1 cellular context compared by ENCODE assay signal in the genomic region with DNA sequence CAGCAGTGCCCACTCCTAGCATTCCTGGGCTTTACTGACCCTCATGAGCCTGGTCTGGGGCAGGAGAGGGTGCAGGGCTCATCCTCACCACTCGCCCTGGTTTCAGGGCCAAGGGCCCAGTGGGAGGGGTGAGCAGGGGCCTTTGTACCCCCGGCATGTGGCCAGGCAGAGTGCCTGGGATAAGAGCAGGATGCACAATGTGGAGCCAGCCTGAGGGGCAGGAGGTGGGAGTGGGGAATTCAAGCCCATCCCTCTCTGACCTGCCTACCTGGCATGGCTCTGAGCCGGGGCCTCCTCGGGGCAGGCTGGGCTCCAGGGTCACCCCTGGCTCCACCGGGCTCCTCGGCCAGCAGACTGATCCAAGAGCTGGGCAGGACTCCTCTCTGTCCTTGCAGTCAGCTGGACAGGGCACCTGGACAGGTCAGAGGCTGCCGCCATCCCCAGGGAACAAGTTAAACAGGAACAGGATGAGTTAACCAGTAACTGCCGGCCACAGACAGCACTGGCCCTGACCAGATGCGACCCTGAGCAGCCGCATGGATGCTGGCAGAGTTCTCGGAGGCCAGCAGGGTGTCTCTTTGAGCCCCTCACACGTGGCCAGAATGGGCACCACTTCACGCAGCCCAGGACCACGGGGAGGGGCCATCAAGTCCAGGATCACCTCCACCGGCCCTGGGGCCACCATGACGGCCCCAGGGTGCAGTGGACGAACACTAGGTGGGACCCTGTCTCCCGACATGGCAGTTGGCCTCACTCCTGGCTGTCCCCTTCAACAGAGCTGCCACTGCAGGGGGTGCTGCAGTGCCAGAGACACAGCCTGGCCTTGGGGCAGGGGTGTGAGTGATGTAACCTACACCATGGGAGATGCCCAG.
TF ChIP-seq lines count a peak whose summit lies in the region.

No MANE protein-coding gene starts in this region.

TF ChIP-seq in H1, 55 proteins besides CTCF, POLR2A, EP300 and RAD21:
- TF ChIP-seq CBX8 (IDR thresholded peaks at IDR 0.05; ENCODE audit: borderline replicate concordance, low read depth, low read length), result no peak
- TF ChIP-seq KDM4A (IDR thresholded peaks at IDR 0.05; ENCODE audit: low read depth, low read length, severe bottlenecking), result no peak
- TF ChIP-seq RFX5 (IDR thresholded peaks at IDR 0.05; ENCODE audit: borderline replicate concordance, low read depth, low read length), result no peak
- TF ChIP-seq NRF1 (IDR thresholded peaks at IDR 0.05; ENCODE audit: low read depth, low read length), result no peak
- TF ChIP-seq SUZ12 (IDR thresholded peaks at IDR 0.05; ENCODE audit: low read length), result no peak
- no peak for TF ChIP-seq RNF2 (IDR thresholded peaks at IDR 0.05; ENCODE audit: borderline replicate concordance, low read depth, low read length, missing control alignments, poor library complexity, severe bottlenecking)
- TF ChIP-seq CHD2 (IDR thresholded peaks at IDR 0.05; ENCODE audit: low read length), result no peak
- no peak for TF ChIP-seq POLR2AphosphoS5 (IDR thresholded peaks at IDR 0.05; ENCODE audit: low read depth, low read length)
- no peak for TF ChIP-seq KDM5A (IDR thresholded peaks at IDR 0.05; ENCODE audit: low read length)
- no peak for TF ChIP-seq TEAD4 (IDR thresholded peaks at IDR 0.05; ENCODE audit: low read depth, low read length)
- TF ChIP-seq BACH1 (IDR thresholded peaks at IDR 0.05; ENCODE audit: low read length), result no peak
TF ChIP-seq in H1: peak in this region for 0.
